ENCODE assay signal across 8 cellular contexts in genomic region chr20:33647603-33648395, GRCh38. TPM values are rescaled to one million over a fixed set of nuclear protein-coding genes. Genes with fewer than 3 reads are reported as not detected.
DNase-seq lines count a peak whose midpoint lies in the region; ATAC-seq and TF ChIP-seq lines count a peak whose summit lies in the region.

No MANE protein-coding gene starts in this region.

- peak overlapping the region; percentile 14; the same call in 1 of the 2 replicates for H3K9ac ChIP-seq in BLaER1

- no peak for TF ChIP-seq POLR2A in adrenal gland (IDR thresholded peaks at IDR 0.05)

- ATAC-seq in GM19467 (IDR thresholded peaks at IDR 0.05; ENCODE audit: unreplicated experiment), result peak; percentile 48

- H3K4me1 ChIP-seq in BLaER1, result peaks cover 24% of the 10 kb centered on the region
- H3K4me1 ChIP-seq in adrenal gland (replicated peaks in 1 of 2), result peaks cover 0 to 2% of the 10 kb centered on the region in 2 donors

- H4K20me1 ChIP-seq in BLaER1, result peaks cover 39% of the 10 kb centered on the region

- intact Hi-C loops in adrenal gland (cut with DNase I), result loop anchor here in 1 of 2 donors (5.0 kb wide), 1 partner anchor 195 kb away; no protein-coding TSS in a partner anchor

- CTCF ChIA-PET in RWPE1 (lab: Yijun Ruan, JAX), result interaction anchor here (0.6 to 4.0 kb wide), 2 partner anchors 20 to 32 kb away, joined by 3 to 25 read pairs; no protein-coding TSS in a partner anchor

- POLR2A ChIA-PET in RWPE1 (lab: Yijun Ruan, JAX; ENCODE audit: low non-redundant PET), result no interaction called here

- TF ChIP-seq CTCF in RWPE1 (conservative IDR thresholded peaks at IDR 0.05; ENCODE audit: low read depth), result no peak
- TF ChIP-seq CTCF in adrenal gland (IDR thresholded peaks at IDR 0.05), result no peak

- H3K4me3 ChIP-seq in BLaER1 (no peak overlapping the region), adrenal gland (no peak overlapping the region)

- H3K27ac ChIP-seq in BLaER1 (0 out of 2 replicates have a peak overlapping the region, but pooled peaks have one; percentile 6), RWPE1 (peak overlapping the region; percentile 82), adrenal gland (no peak overlapping the region)

- H3K27me3 ChIP-seq in BLaER1 (no peaks in the 10 kb centered on the region), adrenal gland (no peaks in the 10 kb centered on the region)

- peak overlapping the region; percentile 30 for H3K4me2 ChIP-seq in BLaER1

- 76 to 90% (median 87%) methylated on average over 10 to 11 of the region's 11 CpGs for WGBS in adrenal gland, 4 donors

- DNase-seq in RWPE1 (ENCODE audit: low spot score), result no peak
- peak; percentile 63 for DNase-seq in iris pigment epithelial cell (ENCODE audit: low read depth)
- DNase-seq in stimulated activated naive CD4-positive, alpha-beta T cell treated with Interleukin-2 at 50 U/mL for 16 hours (lab: John Stamatoyannopoulos, UW), result no peak
- no peak for DNase-seq in adrenal gland
- DNase-seq in hippocampal formation (lab: John Stamatoyannopoulos, UW), result no peak
- no peak for DNase-seq in HuH-7.5 (ENCODE audit: low spot score)

- no peaks in the 10 kb centered on the region for H3K9me3 ChIP-seq in BLaER1
- no peaks in the 10 kb centered on the region for H3K9me3 ChIP-seq in adrenal gland (replicated peaks in 1 of 3)

- H3K36me3 ChIP-seq in BLaER1 (peaks cover 44% of the 10 kb centered on the region), adrenal gland (replicated peaks in 1 of 2) (peaks cover 0 to 22% of the 10 kb centered on the region in 2 donors)

RNA-seq across cellular contexts. Expression of gene C20orf144, which starts 14.3 kb away (rescaled TPM):
- total RNA-seq in adrenal gland, result under 1 TPM in 2 of 8 donors, not detected in 6; 0.14 to 0.32 TPM
- under 1 TPM in 2 of 3 donors, not detected in 1; 0.10 to 0.16 TPM for polyA plus RNA-seq in adrenal gland

RNA-seq across cellular contexts. Expression of gene ACTL10, which starts 18.9 kb away (rescaled TPM):
- total RNA-seq in adrenal gland, result 1 to 10 TPM in 4 of 8 donors, under 1 TPM in 4; 0.38 to 3.1 (median 0.93) TPM
- polyA plus RNA-seq in adrenal gland, result under 1 TPM; 0.18 to 0.48 (median 0.47) TPM

RNA-seq across cellular contexts. Expression of gene NECAB3, which starts 26.4 kb away (rescaled TPM):
- 100 to 1,000 TPM in 7 of 8 donors, 10 to 100 TPM in 1; 91.5 to 187 (median 142) TPM for total RNA-seq in adrenal gland
- polyA plus RNA-seq in adrenal gland, result 100 to 1,000 TPM in 2 of 3 donors, 10 to 100 TPM in 1; 23.4 to 279 (median 174) TPM

RNA-seq across cellular contexts. Expression of gene E2F1, which starts 38.4 kb away (rescaled TPM):
- total RNA-seq in adrenal gland, result 1 to 10 TPM; 3.0 to 8.3 (median 5.7) TPM
- polyA plus RNA-seq in adrenal gland, result 1 to 10 TPM; 4.6 to 6.8 (median 4.7) TPM

Comparison
In these comparisons a context has a peak if more than half of its experiments do, and no peak if none do; other contexts are left out.
1. H3K27ac ChIP-seq: peak in BLaER1 (single experiment) and RWPE1 (single experiment); none in adrenal gland (0 of 5).